17 cellular contexts compared by ENCODE assay signal in genomic region chr2:213261715-213262114, GRCh38.
"Had no signal": no experiment of that assay in that cellular context is flagged by ENCODE, and none has a peak within 500 bp of the region (broad histone marks: within the 10 kb centered on the region; RNA-seq: fewer than 3 reads in every experiment).

No MANE protein-coding gene starts in this region.

- H3K4me1 ChIP-seq: sigmoid colon, upper lobe of right lung had no signal

- FAIRE-seq: astrocyte, bronchial epithelial cell, islet of Langerhans had no signal

- H3K36me3 ChIP-seq: sigmoid colon, thoracic aorta, upper lobe of right lung had no signal

- H3K27me3 ChIP-seq: sigmoid colon, upper lobe of right lung had no signal

- H3K4me3 ChIP-seq: lung, sigmoid colon, thoracic aorta, upper lobe of right lung had no signal

- H3K27ac ChIP-seq: epithelial cell of prostate, sigmoid colon, thoracic aorta, upper lobe of right lung, VCaP had no signal

- H3K9me3 ChIP-seq: sigmoid colon, thoracic aorta, upper lobe of right lung had no signal

- DNase-seq: activated CD4-positive, alpha-beta T cell treated with anti-CD3 and anti-CD28 coated beads, Interleukin-2, amount 50 U/mL, for 48 hours; activated CD8-positive, alpha-beta memory T cell treated with anti-CD3 and anti-CD28 coated beads, Interleukin-2, amount 10 ng/mL, durations not matched to agents 7 days and 5 days; activated naive CD4-positive, alpha-beta T cell treated with anti-CD3 and anti-CD28 coated beads, Interleukin-2, amount 10 ng/mL, durations not matched to agents 7 days and 5 days; activated T-cell treated with anti-CD3 and anti-CD28 coated beads, Interleukin-2, amount 50 U/mL, for 1 hour; left colon; midbrain; sigmoid colon; stimulated activated CD4-positive, alpha-beta T cell treated with anti-CD3 and anti-CD28 coated beads, Interleukin-2, amount 100 ng/mL, for 24 hours; upper lobe of right lung had no signal

- ATAC-seq: activated CD8-positive, alpha-beta memory T cell treated with anti-CD3 and anti-CD28 coated beads, Interleukin-2, amount 10 ng/mL, durations not matched to agents 7 days and 5 days; left colon; stimulated activated effector memory CD8-positive, alpha-beta T cell treated with anti-CD3 and anti-CD28 coated beads, Interleukin-12 subunit alpha, Interleukin-12 subunit beta, amount 100 ng/mL, for 72 hours; upper lobe of right lung had no signal
